Comparison of ENCODE assay signal across 10 cellular contexts in the genomic region with DNA sequence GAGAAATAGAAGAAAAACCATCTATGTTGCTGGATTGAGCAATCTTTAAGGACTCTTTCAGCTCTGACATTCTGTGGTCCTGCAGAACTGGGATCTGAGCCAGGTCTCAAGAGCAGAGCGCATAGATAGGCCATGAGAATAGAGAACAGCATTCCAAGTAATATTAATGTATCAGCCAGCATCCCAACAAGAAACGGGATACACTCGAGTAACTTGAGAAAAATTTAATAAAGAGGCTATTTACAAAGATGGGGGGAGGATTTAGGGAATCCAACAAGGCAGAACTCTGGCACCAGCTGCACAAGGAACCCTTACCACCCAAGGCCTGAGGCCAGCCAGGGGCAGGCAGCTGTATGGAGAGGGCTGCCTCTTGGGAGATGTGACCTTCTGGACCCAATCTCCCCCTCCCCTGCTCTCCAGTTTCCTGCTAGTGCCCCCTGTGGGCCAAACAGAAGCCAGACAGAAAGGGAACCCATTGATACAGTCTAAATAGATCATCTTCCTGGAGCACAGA. TPM values are rescaled to one million over a fixed set of nuclear protein-coding genes. Genes with fewer than 3 reads are reported as not detected.
DNase-seq lines count a peak whose midpoint lies in the region; ATAC-seq and TF ChIP-seq lines count a peak whose summit lies in the region.
"Had no signal": no experiment of that assay in that cellular context is flagged by ENCODE, and none has a peak within 500 bp of the region (broad histone marks: within the 10 kb centered on the region; RNA-seq: fewer than 3 reads in every experiment).

No MANE protein-coding gene starts in this region.

- peak; percentile 83 for DNase-seq in BJ (ENCODE audit: low read depth)
- peak; percentile 94 for DNase-seq in HFFc6
- peak; percentile 56 for DNase-seq in WTC11 (ENCODE audit: low spot score)
- peak; percentile 30 for DNase-seq in kidney tubule cell (ENCODE audit: low spot score)
- no peak for DNase-seq in smooth muscle cell (lab: John Stamatoyannopoulos, UW; ENCODE audit: unreplicated experiment)
- no peak for DNase-seq in activated naive CD4-positive, alpha-beta T cell treated with Interleukin-2 at 50 U/mL for 16 hours
- DNase-seq: activated gamma-delta T cell treated with Interleukin-2 at 50 U/mL for 16 hours had no signal

- no peaks in the 10 kb centered on the region for H4K20me1 ChIP-seq in smooth muscle cell (ENCODE audit: low read depth)

- no peak overlapping the region for H3K27ac ChIP-seq in smooth muscle cell (ENCODE audit: low read depth)
- H3K27ac ChIP-seq: parathyroid adenoma had no signal

- peak overlapping the region; percentile 59 for H3K27ac Mint-ChIP-seq in HFFc6
- no peak overlapping the region for H3K27ac Mint-ChIP-seq in WTC11

- CTCF ChIA-PET in BJ (lab: Yijun Ruan, JAX) (interaction anchor here (15.8 kb wide), 1 partner anchor 15 kb away, joined by 100 read pairs; no protein-coding TSS in a partner anchor), WTC11 (lab: Charles Lee) (interaction anchor here (0.6 to 1.3 kb wide), 2 partner anchors 22 to 110 kb away, joined by 3 to 7 read pairs; partner anchors contain the start of gene LYSMD2)

- H3K36me3 Mint-ChIP-seq in HFFc6 (ENCODE audit: low read depth): no peaks in the 10 kb centered on the region; the same call in 1 of the 2 replicates
- no peaks in the 10 kb centered on the region for H3K36me3 Mint-ChIP-seq in WTC11

- no peak overlapping the region for H2AFZ ChIP-seq in smooth muscle cell (ENCODE audit: low read depth)
- H2AFZ ChIP-seq: parathyroid adenoma had no signal

- no peaks in the 10 kb centered on the region for H3K4me1 ChIP-seq in smooth muscle cell (ENCODE audit: low read depth)
- H3K4me1 ChIP-seq: parathyroid adenoma had no signal

- H3K36me3 ChIP-seq in BJ (ENCODE audit: control insufficient read depth, insufficient read depth, low read length) (no peaks in the 10 kb centered on the region), smooth muscle cell (ENCODE audit: low read depth) (no peaks in the 10 kb centered on the region)

- no peaks in the 10 kb centered on the region; the same call in 1 of the 2 replicates for H3K27me3 Mint-ChIP-seq in HFFc6 (ENCODE audit: insufficient read depth)
- H3K27me3 Mint-ChIP-seq in WTC11 (ENCODE audit: low read depth): peaks cover 9% of the 10 kb centered on the region

- H3K4me2 ChIP-seq in smooth muscle cell: no peak overlapping the region

- WGBS in smooth muscle cell (ENCODE audit: low lambda C conversion rate): 30% methylated on average over 3 of the region's 3 CpGs

- no peaks in the 10 kb centered on the region for H3K27me3 ChIP-seq in BJ (ENCODE audit: control insufficient read depth, insufficient read depth, low read length)
- no peaks in the 10 kb centered on the region for H3K27me3 ChIP-seq in smooth muscle cell (ENCODE audit: low read depth)

- peaks cover 24% of the 10 kb centered on the region for H3K4me1 Mint-ChIP-seq in HFFc6 (ENCODE audit: low read depth)
- H3K4me1 Mint-ChIP-seq in WTC11: 0 out of 2 replicates have a peak, but pooled peaks cover 4% of the 10 kb centered on the region

- no peak overlapping the region for H3K9ac ChIP-seq in smooth muscle cell (ENCODE audit: low read depth)
- H3K9ac ChIP-seq: parathyroid adenoma had no signal

- peak; percentile 90 for ATAC-seq in WTC11
- ATAC-seq in GM18511 (IDR thresholded peaks at IDR 0.05; ENCODE audit: unreplicated experiment): no peak
- ATAC-seq in GM18867 (IDR thresholded peaks at IDR 0.05; ENCODE audit: unreplicated experiment): no peak

- H3K9me3 Mint-ChIP-seq in HFFc6: no peaks in the 10 kb centered on the region
- H3K9me3 Mint-ChIP-seq in WTC11: peaks cover 7% of the 10 kb centered on the region; the same call in 1 of the 2 replicates

- H3K79me2 ChIP-seq in smooth muscle cell (ENCODE audit: low read depth): no peaks in the 10 kb centered on the region
- H3K79me2 ChIP-seq: parathyroid adenoma had no signal

- H3F3A ChIP-seq in smooth muscle cell (ENCODE audit: low read depth): no peaks in the 10 kb centered on the region

- no peak overlapping the region for H3K4me3 ChIP-seq in BJ (ENCODE audit: low read depth, low read length)
- H3K4me3 ChIP-seq in smooth muscle cell: no peak overlapping the region

- TF ChIP-seq CTCF in BJ (IDR thresholded peaks at IDR 0.05; ENCODE audit: insufficient read depth, low read depth, low read length): peak; percentile 44
- TF ChIP-seq CTCF in HFFc6 (IDR thresholded peaks at IDR 0.05): peak; percentile 68
- TF ChIP-seq CTCF in WTC11 (IDR thresholded peaks at IDR 0.05): peak; percentile 17; the same call in 1 of the 2 replicates
- no peak for TF ChIP-seq CTCF in smooth muscle cell (IDR thresholded peaks at IDR 0.05; ENCODE audit: borderline replicate concordance, insufficient read depth, poor library complexity, severe bottlenecking)

- no peaks in the 10 kb centered on the region for H3K9me3 ChIP-seq in smooth muscle cell (replicated peaks; ENCODE audit: low read depth)

- H3K4me3 Mint-ChIP-seq in HFFc6: peak overlapping the region; percentile 54
- no peak overlapping the region for H3K4me3 Mint-ChIP-seq in WTC11

- POLR2A ChIA-PET in BJ (lab: Charles Lee) (no interaction called here), WTC11 (lab: Charles Lee) (no interaction called here)

TF ChIP-seq in WTC11, 78 proteins besides CTCF, POLR2A, EP300 and RAD21 (continues in another document):
- TF ChIP-seq TEAD4 (CRISPR knock-in tag; IDR thresholded peaks at IDR 0.05) (no peak), ZBTB43 (CRISPR knock-in tag; IDR thresholded peaks at IDR 0.05) (no peak), EMX1 (CRISPR knock-in tag; IDR thresholded peaks at IDR 0.05) (no peak), GABPB1 (CRISPR knock-in tag; IDR thresholded peaks at IDR 0.05) (no peak), ERG (CRISPR knock-in tag; IDR thresholded peaks at IDR 0.05) (no peak), MXD4 (CRISPR knock-in tag; IDR thresholded peaks at IDR 0.05; ENCODE audit: borderline replicate concordance) (no peak), FOXJ3 (CRISPR knock-in tag; IDR thresholded peaks at IDR 0.05; ENCODE audit: borderline replicate concordance) (no peak), SMAD3 (CRISPR knock-in tag; IDR thresholded peaks at IDR 0.05; ENCODE audit: borderline replicate concordance) (no peak), CBFB (CRISPR knock-in tag; IDR thresholded peaks at IDR 0.05; ENCODE audit: low read depth) (no peak)
- TF ChIP-seq, protein P1, sequence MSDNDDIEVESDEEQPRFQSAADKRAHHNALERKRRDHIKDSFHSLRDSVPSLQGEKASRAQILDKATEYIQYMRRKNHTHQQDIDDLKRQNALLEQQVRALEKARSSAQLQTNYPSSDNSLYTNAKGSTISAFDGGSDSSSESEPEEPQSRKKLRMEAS (CRISPR knock-in tag; IDR thresholded peaks at IDR 0.05): no peak

RNA-seq across cellular contexts. Expression of gene TMOD2, which starts 8.2 kb away (rescaled TPM):
- 1.1 and 2.2 TPM in 2 replicates for polyA plus RNA-seq in BJ (2011; rRNA removed)
- polyA minus RNA-seq in BJ (2011; rRNA and poly(A)+ RNA removed): 0.81 and 1.5 TPM in 2 replicates
- 10 to 100 TPM; 11.0 to 14.9 (median 13.5) TPM for total RNA-seq in HFFc6 (2021; fragmentation: NEBNext Ultra II Directional; extraction: Animal tissue kit (Norgen Biotek cat#: 25700))
- 3.3 to 3.6 TPM (median 3.6 TPM) in 3 replicates for total RNA-seq in WTC11 (2021)
- 4.2 and 7.8 TPM in 2 replicates for total RNA-seq in smooth muscle cell
- 1.5 and 1.7 TPM in 2 replicates for polyA plus RNA-seq in smooth muscle cell

RNA-seq across cellular contexts. Expression of gene LYSMD2, which starts 22.2 kb away (rescaled TPM):
- 3.4 and 5.8 TPM in 2 replicates for polyA plus RNA-seq in BJ (2011; rRNA removed)
- 0.43 and 0.82 TPM in 2 replicates for polyA minus RNA-seq in BJ (2011; rRNA and poly(A)+ RNA removed)
- 10 to 100 TPM; 10.0 to 16.5 (median 12.7) TPM for total RNA-seq in HFFc6 (2021; fragmentation: NEBNext Ultra II Directional; extraction: Animal tissue kit (Norgen Biotek cat#: 25700))
- 2.2 to 2.7 TPM (median 2.6 TPM) in 3 replicates for total RNA-seq in WTC11 (2021)
- 2.7 and 3.6 TPM in 2 replicates for total RNA-seq in smooth muscle cell
- 1.1 and 2.6 TPM in 2 replicates for polyA plus RNA-seq in smooth muscle cell

Comparison
In these comparisons a context has a peak if more than half of its experiments do, and no peak if none do; other contexts are left out.
1. DNase-seq: peak in BJ (single experiment), HFFc6 (single experiment), WTC11 (single experiment) and kidney tubule cell (single experiment); none in smooth muscle cell (single experiment) and activated naive CD4-positive, alpha-beta T cell treated with Interleukin-2 at 50 U/mL for 16 hours (single experiment).